ENCODE assay signal across 34 cellular contexts in the genomic region with DNA sequence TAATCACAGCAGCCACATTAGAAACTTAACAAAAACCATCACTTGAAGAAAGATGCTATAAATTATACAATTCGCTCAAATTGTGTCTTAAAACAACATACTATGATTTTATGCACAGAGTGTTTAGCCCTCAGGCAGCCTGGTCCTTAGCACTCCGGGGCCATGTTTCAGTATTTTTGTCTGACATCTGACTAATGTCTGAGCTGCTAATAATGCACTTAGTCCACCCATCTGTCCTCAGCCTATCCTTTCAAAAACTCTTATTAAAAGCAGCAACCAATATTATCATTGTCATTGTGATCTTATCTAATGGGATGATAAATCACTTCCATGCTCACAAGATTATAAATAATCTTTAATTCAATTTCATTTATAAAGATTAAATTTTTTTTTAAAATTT.
"Had no signal": no experiment of that assay in that cellular context is flagged by ENCODE, and none has a peak within 500 bp of the region (broad histone marks: within the 10 kb centered on the region; RNA-seq: fewer than 3 reads in every experiment).

No MANE protein-coding gene starts in this region.

- H3K9me3 ChIP-seq: ascending aorta, colonic mucosa, gastroesophageal sphincter, uterus had no signal

- H3K4me1 Mint-ChIP-seq: activated CD8-positive, alpha-beta memory T cell treated with anti-CD3 and anti-CD28 coated beads, Interleukin-2, amount 10 ng/mL, durations not matched to agents 7 days and 5 days; immature natural killer cell; stimulated activated memory B cell treated with anti-CD40 and anti-IgM and Interleukin-4, amounts not matched to agents 10 μg/mL and 1 μg/mL and 100 μg/mL, for 72 hours; stimulated activated naive CD8-positive, alpha-beta T cell treated with anti-CD3 and anti-CD28 coated beads, Interleukin-15, amount 100 ng/mL, for 72 hours; WTC11 had no signal

- H3K27me3 Mint-ChIP-seq: activated CD8-positive, alpha-beta memory T cell treated with anti-CD3 and anti-CD28 coated beads, Interleukin-2, amount 10 ng/mL, durations not matched to agents 7 days and 5 days; activated naive CD8-positive, alpha-beta T cell; brain; natural killer cell treated with Interleukin-12 subunit alpha and Interleukin-12 subunit beta and Interleukin-15 and Interleukin-18, amount 100 ng/mL, for 72 hours; stimulated activated memory B cell treated with anti-CD40 and anti-IgM and Interleukin-4, amounts not matched to agents 10 μg/mL and 1 μg/mL and 100 μg/mL, for 72 hours; stimulated activated naive CD8-positive, alpha-beta T cell treated with anti-CD3 and anti-CD28 coated beads, Interleukin-15, amount 100 ng/mL, for 72 hours; type B pancreatic cell had no signal

- H3K4me3 Mint-ChIP-seq: activated CD8-positive, alpha-beta memory T cell treated with anti-CD3 and anti-CD28 coated beads, Interleukin-2, amount 10 ng/mL, durations not matched to agents 7 days and 5 days; activated CD8-positive, alpha-beta T cell treated with anti-CD3 and anti-CD28 coated beads, Interleukin-2, amount 10 ng/mL, durations not matched to agents 7 days and 5 days; activated naive CD8-positive, alpha-beta T cell; brain; immature natural killer cell; natural killer cell treated with Interleukin-12 subunit alpha and Interleukin-12 subunit beta and Interleukin-15 and Interleukin-18, amount 100 ng/mL, for 72 hours; stimulated activated memory B cell treated with anti-CD40 and anti-IgM and Interleukin-4, amounts not matched to agents 10 μg/mL and 1 μg/mL and 100 μg/mL, for 72 hours; stimulated activated naive CD8-positive, alpha-beta T cell treated with anti-CD3 and anti-CD28 coated beads, Interleukin-15, amount 100 ng/mL, for 72 hours; type B pancreatic cell; WTC11 had no signal

- H3K4me3 ChIP-seq: adrenal gland, ascending aorta, cardiac muscle cell, colonic mucosa, gastroesophageal sphincter, left ventricle myocardium inferior, lung, right atrium auricular region, smooth muscle cell, uterus had no signal

- H3K9me3 Mint-ChIP-seq: type B pancreatic cell had no signal

- H3K36me3 Mint-ChIP-seq: activated CD8-positive, alpha-beta memory T cell treated with anti-CD3 and anti-CD28 coated beads, Interleukin-2, amount 10 ng/mL, durations not matched to agents 7 days and 5 days; activated naive CD8-positive, alpha-beta T cell; immature natural killer cell; natural killer cell treated with Interleukin-12 subunit alpha and Interleukin-12 subunit beta and Interleukin-15 and Interleukin-18, amount 100 ng/mL, for 72 hours; stimulated activated memory B cell treated with anti-CD40 and anti-IgM and Interleukin-4, amounts not matched to agents 10 μg/mL and 1 μg/mL and 100 μg/mL, for 72 hours; type B pancreatic cell had no signal

- H3K27ac ChIP-seq: adrenal gland, ascending aorta, cardiac muscle cell, colonic mucosa, gastroesophageal sphincter, left ventricle myocardium inferior, right atrium auricular region, uterus had no signal

- H3K36me3 ChIP-seq: adrenal gland, ascending aorta, cardiac muscle cell, colonic mucosa, gastroesophageal sphincter, left ventricle myocardium inferior, right atrium auricular region, uterus had no signal

- H3K27ac Mint-ChIP-seq: activated CD8-positive, alpha-beta memory T cell treated with anti-CD3 and anti-CD28 coated beads, Interleukin-2, amount 10 ng/mL, durations not matched to agents 7 days and 5 days; activated CD8-positive, alpha-beta T cell treated with anti-CD3 and anti-CD28 coated beads, Interleukin-2, amount 10 ng/mL, durations not matched to agents 7 days and 5 days; activated naive CD8-positive, alpha-beta T cell; activated T-helper 2 cell treated with anti-CD3 and anti-CD28 coated beads, Interferon-gamma antibody, Interleukin-2, Interleukin-4, amounts not matched to agents 10 μg/mL and 5 μg/mL and 100 μg/mL, durations not matched to agents 14 hours and 24 hours and 36 hours; brain; immature natural killer cell; natural killer cell treated with Interleukin-12 subunit alpha and Interleukin-12 subunit beta and Interleukin-15 and Interleukin-18, amount 100 ng/mL, for 72 hours; stimulated activated memory B cell treated with anti-CD40 and anti-IgM and Interleukin-4, amounts not matched to agents 10 μg/mL and 1 μg/mL and 100 μg/mL, for 72 hours; stimulated activated naive CD8-positive, alpha-beta T cell treated with anti-CD3 and anti-CD28 coated beads, Interleukin-15, amount 100 ng/mL, for 72 hours; type B pancreatic cell; WTC11 had no signal

- DNase-seq: activated CD4-positive, alpha-beta T cell treated with anti-CD3 and anti-CD28 coated beads for 1 hour; activated CD4-positive, alpha-beta T cell treated with anti-CD3 and anti-CD28 coated beads, Interleukin-2, amount 50 U/mL, for 1 hour; activated CD8-positive, alpha-beta memory T cell treated with anti-CD3 and anti-CD28 coated beads, Interleukin-2, amount 10 ng/mL, durations not matched to agents 7 days and 5 days; activated CD8-positive, alpha-beta T cell treated with anti-CD3 and anti-CD28 coated beads, Interleukin-2, amount 10 ng/mL, durations not matched to agents 7 days and 5 days; activated T-cell treated with anti-CD3 and anti-CD28 coated beads, Interleukin-2, amount 50 U/mL, for 48 hours; adrenal gland; cerebellar nuclear complex; colonic mucosa; effector CD8-positive, alpha-beta T cell; erythroblast; head of caudate nucleus; hippocampal formation; immature natural killer cell; left ventricle myocardium inferior; stimulated activated CD4-positive, alpha-beta T cell treated with anti-CD3 and anti-CD28 coated beads, Interleukin-1b, Interleukin-23, amount 100 ng/mL, for 48 hours; stimulated activated CD4-positive, alpha-beta T cell treated with anti-CD3 and anti-CD28 coated beads, Interleukin-4, amount 100 ng/mL, for 4 hours; stimulated activated CD8-positive, alpha-beta memory T cell treated with anti-CD3 and anti-CD28 coated beads, Interleukin-4, amount 100 ng/mL, for 48 hours; stimulated activated naive CD8-positive, alpha-beta T cell treated with anti-CD3 and anti-CD28 coated beads, Interleukin-15, amount 100 ng/mL, for 72 hours; substantia nigra; T-helper 2 cell; uterus had no signal

- H3K27me3 ChIP-seq: adrenal gland, ascending aorta, cardiac muscle cell, colonic mucosa, gastroesophageal sphincter, right atrium auricular region, uterus had no signal
